10 cellular contexts compared by ENCODE assay signal in genomic region chr10:97321807-97322195, GRCh38. TPM values are rescaled to one million over a fixed set of nuclear protein-coding genes. Genes with fewer than 3 reads are reported as not detected.
A peak's percentile ranks its signal among the peaks of the same experiment; 100 is the strongest.
DNase-seq lines count a peak whose midpoint lies in the region; ATAC-seq and TF ChIP-seq lines count a peak whose summit lies in the region.
"Had no signal": no experiment of that assay in that cellular context is flagged by ENCODE, and none has a peak within 500 bp of the region (broad histone marks: within the 10 kb centered on the region; RNA-seq: fewer than 3 reads in every experiment).

No MANE protein-coding gene starts in this region.

- TF ChIP-seq CTCF in HL-60 (IDR thresholded peaks at IDR 0.05; ENCODE audit: insufficient read depth, low read length) (no peak), mesothelial cell of epicardium (IDR thresholded peaks at IDR 0.05; ENCODE audit: unreplicated experiment) (no peak), suprapubic skin (IDR thresholded peaks at IDR 0.05) (no peak)

- peak overlapping the region; percentile 87 for H3K4me3 ChIP-seq in BLaER1
- H3K4me3 ChIP-seq in HL-60 (replicated peaks; ENCODE audit: insufficient read depth, low read length) = no peak overlapping the region
- no peak overlapping the region for H3K4me3 ChIP-seq in suprapubic skin
- H3K4me3 ChIP-seq in aorta (ENCODE audit: low read length in 2 of 2) = no peak overlapping the region
- H3K4me3 ChIP-seq: K562 had no signal

- H3K4me1 ChIP-seq in BLaER1 (peaks cover 46% of the 10 kb centered on the region), suprapubic skin (peaks cover 29% of the 10 kb centered on the region), aorta (ENCODE audit: control insufficient read depth in 1 of 2, insufficient read depth in 2 of 2, low read length in 2 of 2) (no peaks in the 10 kb centered on the region)

- H3K4me1 Mint-ChIP-seq in activated T-helper 2 cell treated with anti-CD3 and anti-CD28 coated beads, Interferon-gamma antibody, Interleukin-2, Interleukin-4, amounts not matched to agents 10 μg/mL and 5 μg/mL and 100 μg/mL, durations not matched to agents 14 hours and 24 hours and 36 hours (ENCODE audit: low read depth) = peaks cover 26% of the 10 kb centered on the region
- H3K4me1 Mint-ChIP-seq in mesothelial cell of epicardium = peaks cover 19% of the 10 kb centered on the region

- H3K36me3 Mint-ChIP-seq in activated T-helper 2 cell treated with anti-CD3 and anti-CD28 coated beads, Interferon-gamma antibody, Interleukin-2, Interleukin-4, amounts not matched to agents 10 μg/mL and 5 μg/mL and 100 μg/mL, durations not matched to agents 14 hours and 24 hours and 36 hours (ENCODE audit: low read depth) = peaks cover 5% of the 10 kb centered on the region
- H3K36me3 Mint-ChIP-seq in mesothelial cell of epicardium = no peaks in the 10 kb centered on the region

- peaks cover 10% of the 10 kb centered on the region for H3K27me3 Mint-ChIP-seq in activated T-helper 2 cell treated with anti-CD3 and anti-CD28 coated beads, Interferon-gamma antibody, Interleukin-2, Interleukin-4, amounts not matched to agents 10 μg/mL and 5 μg/mL and 100 μg/mL, durations not matched to agents 14 hours and 24 hours and 36 hours (ENCODE audit: low read depth)
- H3K27me3 Mint-ChIP-seq in mesothelial cell of epicardium (ENCODE audit: low read depth) = peaks cover 54% of the 10 kb centered on the region

- H3K27ac ChIP-seq in BLaER1 (peak overlapping the region; percentile 100), HL-60 (replicated peaks) (peak overlapping the region; percentile 83), suprapubic skin (no peak overlapping the region), aorta (ENCODE audit: low read depth in 1 of 2, low read length in 2 of 2) (no peak overlapping the region)
- H3K27ac ChIP-seq: tibial artery had no signal

- no peak for TF ChIP-seq POLR2A in suprapubic skin (IDR thresholded peaks at IDR 0.05)

- TF ChIP-seq EP300 in suprapubic skin (IDR thresholded peaks at IDR 0.05) = no peak

- H3K4me2 ChIP-seq in BLaER1 = peak overlapping the region; percentile 100

- H3K36me3 ChIP-seq in BLaER1 = no peaks in the 10 kb centered on the region
- H3K36me3 ChIP-seq in suprapubic skin = no peaks in the 10 kb centered on the region
- H3K36me3 ChIP-seq in aorta (ENCODE audit: control insufficient read depth in 1 of 2, insufficient read depth in 2 of 2, low read length in 1 of 2) = no peaks in the 10 kb centered on the region
- H3K36me3 ChIP-seq: tibial artery had no signal

- intact Hi-C loops in activated T-helper 2 cell treated with anti-CD3 and anti-CD28 coated beads, Interferon-gamma antibody, Interleukin-2, Interleukin-4, amounts not matched to agents 10 μg/mL and 5 μg/mL and 100 μg/mL, durations not matched to agents 14 hours and 24 hours and 36 hours (cut with micrococcal nuclease) = loop anchor here (10.0 kb wide), 1 partner anchor 737 kb away; the partner anchor contains the start of gene TM9SF3
- intact Hi-C loops in aorta (cut with DNase I) = no loop called here

- DNase-seq in HL-60 (ENCODE audit: low read depth in 1 of 2, low spot score in 1 of 2) = no peak
- DNase-seq in activated T-helper 2 cell treated with anti-CD3 and anti-CD28 coated beads, Interferon-gamma antibody, Interleukin-2, Interleukin-4, amounts not matched to agents 10 μg/mL and 5 μg/mL and 100 μg/mL, durations not matched to agents 14 hours and 24 hours and 36 hours (ENCODE audit: low spot score) = no peak
- no peak for DNase-seq in mesothelial cell of epicardium (ENCODE audit: low spot score in 2 of 2, unreplicated experiment in 2 of 2)
- no peak for DNase-seq in suprapubic skin (ENCODE audit: low spot score in 2 of 2)
- no peak for DNase-seq in aorta
- no peak for DNase-seq in Kasumi-1 (lab: John Stamatoyannopoulos, UW)
- no peak for DNase-seq in AG08396 (ENCODE audit: low spot score)

- no peaks in the 10 kb centered on the region for H3K9me3 ChIP-seq in BLaER1
- H3K9me3 ChIP-seq in suprapubic skin = no peaks in the 10 kb centered on the region
- H3K9me3 ChIP-seq in aorta (ENCODE audit: control insufficient read depth, low read length) = no peaks in the 10 kb centered on the region
- H3K9me3 ChIP-seq: tibial artery had no signal

- no peaks in the 10 kb centered on the region for H3K9me3 Mint-ChIP-seq in activated T-helper 2 cell treated with anti-CD3 and anti-CD28 coated beads, Interferon-gamma antibody, Interleukin-2, Interleukin-4, amounts not matched to agents 10 μg/mL and 5 μg/mL and 100 μg/mL, durations not matched to agents 14 hours and 24 hours and 36 hours
- no peaks in the 10 kb centered on the region for H3K9me3 Mint-ChIP-seq in mesothelial cell of epicardium

- peak overlapping the region; percentile 40 for H3K4me3 Mint-ChIP-seq in activated T-helper 2 cell treated with anti-CD3 and anti-CD28 coated beads, Interferon-gamma antibody, Interleukin-2, Interleukin-4, amounts not matched to agents 10 μg/mL and 5 μg/mL and 100 μg/mL, durations not matched to agents 14 hours and 24 hours and 36 hours (ENCODE audit: low read depth)
- peak overlapping the region; percentile 68 for H3K4me3 Mint-ChIP-seq in mesothelial cell of epicardium

- 46% methylated on average over 3 of the region's 3 CpGs for WGBS in suprapubic skin
- 69 to 87% methylated on average over 3 of the region's 3 CpGs for WGBS in aorta, 2 donors

- H3K9ac ChIP-seq in BLaER1 = peak overlapping the region; percentile 100; the same call in 1 of the 2 replicates

- H3K27ac Mint-ChIP-seq in activated T-helper 2 cell treated with anti-CD3 and anti-CD28 coated beads, Interferon-gamma antibody, Interleukin-2, Interleukin-4, amounts not matched to agents 10 μg/mL and 5 μg/mL and 100 μg/mL, durations not matched to agents 14 hours and 24 hours and 36 hours = no peak overlapping the region
- H3K27ac Mint-ChIP-seq in mesothelial cell of epicardium = no peak overlapping the region

- H3K27me3 ChIP-seq in BLaER1 (peaks cover 19% of the 10 kb centered on the region), HL-60 (ENCODE audit: insufficient read depth, poor library complexity, severe bottlenecking) (no peaks in the 10 kb centered on the region), suprapubic skin (no peaks in the 10 kb centered on the region), aorta (ENCODE audit: control insufficient read depth in 1 of 2, insufficient read depth in 2 of 2, low read length in 1 of 2) (no peaks in the 10 kb centered on the region)
- H3K27me3 ChIP-seq: tibial artery had no signal

- peaks cover 12% of the 10 kb centered on the region; the same call in 1 of the 2 replicates for H4K20me1 ChIP-seq in BLaER1

- ATAC-seq in aorta (ENCODE audit: low FRiP score) = no peak
- ATAC-seq: K562 had no signal

RNA-seq across cellular contexts. Expression of gene FRAT1, which starts 2.7 kb away (rescaled TPM):
- 2.9 and 3.4 TPM in 2 replicates for total RNA-seq in activated T-helper 2 cell treated with anti-CD3 and anti-CD28 coated beads, Interferon-gamma antibody, Interleukin-2, Interleukin-4, amounts not matched to agents 10 μg/mL and 5 μg/mL and 100 μg/mL, durations not matched to agents 14 hours and 24 hours and 36 hours
- total RNA-seq in mesothelial cell of epicardium (2.4 to 2.9 TPM (median 2.4 TPM) in 3 replicates), suprapubic skin (1 to 10 TPM; 5.2 to 8.4 (median 7.2) TPM), aorta (1 to 10 TPM; 2.4 to 4.5 TPM)
- polyA plus RNA-seq in aorta = 1 to 10 TPM; 1.5 TPM

RNA-seq across cellular contexts. Expression of gene FRAT2, which starts 12.7 kb away (rescaled TPM):
- 10.4 and 10.6 TPM in 2 replicates for total RNA-seq in activated T-helper 2 cell treated with anti-CD3 and anti-CD28 coated beads, Interferon-gamma antibody, Interleukin-2, Interleukin-4, amounts not matched to agents 10 μg/mL and 5 μg/mL and 100 μg/mL, durations not matched to agents 14 hours and 24 hours and 36 hours
- total RNA-seq in mesothelial cell of epicardium (8.9 to 9.2 TPM (median 9.0 TPM) in 3 replicates), suprapubic skin (10 to 100 TPM; 30.9 to 58.0 (median 38.4) TPM), aorta (1 to 10 TPM; 5.5 to 8.6 TPM)
- 1 to 10 TPM; 3.0 to 7.0 TPM for polyA plus RNA-seq in aorta

RNA-seq across cellular contexts. Expression of gene ARHGAP19, which starts 29.4 kb away (rescaled TPM):
- total RNA-seq in activated T-helper 2 cell treated with anti-CD3 and anti-CD28 coated beads, Interferon-gamma antibody, Interleukin-2, Interleukin-4, amounts not matched to agents 10 μg/mL and 5 μg/mL and 100 μg/mL, durations not matched to agents 14 hours and 24 hours and 36 hours = 25.3 and 29.9 TPM in 2 replicates
- total RNA-seq in mesothelial cell of epicardium (19.4 to 22.8 TPM (median 22.6 TPM) in 3 replicates), suprapubic skin (10 to 100 TPM in 3 of 4 donors, 1 to 10 TPM in 1; 8.0 to 12.8 (median 11.2) TPM), aorta (1 to 10 TPM; 9.0 to 9.4 TPM)
- polyA plus RNA-seq in aorta = 10 to 100 TPM in 1 of 2 donors, 1 to 10 TPM in 1; 1.8 to 12.8 TPM

Comparison
In these comparisons a context has a peak if more than half of its experiments do, and no peak if none do; other contexts are left out.
1. H3K27ac ChIP-seq: peak in BLaER1 (single experiment) and HL-60 (single experiment); none in suprapubic skin (single experiment) and aorta (0 of 2).